In the genomic region with DNA sequence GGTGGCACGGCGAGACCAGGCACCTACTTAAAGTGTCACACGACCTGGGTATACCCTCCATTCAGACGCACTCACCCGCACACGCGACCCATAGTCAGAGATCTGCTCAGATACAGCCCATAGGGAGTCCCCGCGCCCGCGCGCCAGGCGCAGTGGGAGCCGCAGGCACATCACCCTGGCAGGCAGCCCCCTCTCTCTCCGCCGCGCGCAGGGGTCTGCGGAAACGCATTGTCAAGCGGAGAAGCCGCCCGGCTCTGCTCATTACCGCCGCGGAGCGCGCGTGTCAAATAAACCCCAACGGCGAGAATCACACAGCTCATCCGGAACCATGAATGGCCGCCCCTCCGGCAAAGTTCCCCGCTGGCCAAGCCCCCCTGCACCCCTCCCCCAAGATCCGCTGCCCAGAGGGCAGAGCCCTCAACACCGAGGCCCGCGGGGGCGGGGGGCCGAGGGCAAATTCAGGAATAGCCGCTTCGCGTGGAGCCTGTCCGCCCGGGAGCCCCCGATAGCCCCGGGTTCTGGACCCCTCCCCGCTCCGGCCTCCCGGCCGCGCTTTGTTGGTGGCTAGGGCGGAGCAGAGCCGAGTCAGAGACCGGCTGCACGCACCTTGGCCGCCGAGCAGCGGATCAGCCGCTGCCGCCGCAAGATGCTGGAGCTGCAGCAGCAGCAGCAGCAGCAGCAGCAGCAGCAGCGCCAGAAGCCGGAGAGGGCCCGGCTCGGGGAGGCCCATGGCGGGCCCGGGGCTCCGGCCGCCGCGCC, we compare ENCODE assay signal across 9 cellular contexts. TPM values are rescaled to one million over a fixed set of nuclear protein-coding genes. Genes with fewer than 3 reads are reported as not detected.
A peak's percentile ranks its signal among the peaks of the same experiment; 100 is the strongest.
DNase-seq lines count a peak whose midpoint lies in the region; ATAC-seq, FAIRE-seq and TF ChIP-seq lines count a peak whose summit lies in the region.
"Had no signal": no experiment of that assay in that cellular context is flagged by ENCODE, and none has a peak within 500 bp of the region (broad histone marks: within the 10 kb centered on the region; RNA-seq: fewer than 3 reads in every experiment).

No MANE protein-coding gene starts in this region.

- intact Hi-C loops in thyroid gland (cut with DNase I) = no loop called here

- TF ChIP-seq CTCF in neural cell (IDR thresholded peaks at IDR 0.05; ENCODE audit: poor library complexity, severe bottlenecking) (no peak), thyroid gland (IDR thresholded peaks at IDR 0.05) (no peak)

- peak; percentile 54; the same call in 1 of the 2 replicates for TF ChIP-seq POLR2A in GM12892 (IDR thresholded peaks at IDR 0.05; ENCODE audit: low read depth, low read length)
- no peak for TF ChIP-seq POLR2A in thyroid gland (IDR thresholded peaks at IDR 0.05)

- H3K27ac ChIP-seq in esophagus (ENCODE audit: low read depth in 2 of 2, low read length in 1 of 2) = peak overlapping the region; percentile 50 to 76
- peak overlapping the region; percentile 89 for H3K27ac ChIP-seq in neural cell (ENCODE audit: low read length)
- peak overlapping the region in 1 of 3 donors; percentile 69 for H3K27ac ChIP-seq in thyroid gland

- peaks cover 5 to 17% of the 10 kb centered on the region in 2 donors for H3K4me1 ChIP-seq in esophagus (ENCODE audit: control insufficient read depth in 2 of 2, insufficient read depth in 2 of 2, low read length in 1 of 2)
- H3K4me1 ChIP-seq in thyroid gland = peaks cover 25 to 30% of the 10 kb centered on the region in 2 donors

- H3K36me3 ChIP-seq in esophagus (ENCODE audit: control insufficient read depth in 2 of 2, insufficient read depth in 2 of 2, low read length in 1 of 2) (peaks cover 0 to 3% of the 10 kb centered on the region in 2 donors), neural cell (ENCODE audit: insufficient read depth, low read length) (peaks cover 15% of the 10 kb centered on the region), thyroid gland (no peaks in the 10 kb centered on the region)

- 0% methylated on average over 68 to 73 of the region's 73 CpGs for WGBS in esophagus, 2 donors
- 0% methylated on average over 5 to 11 of the region's 73 CpGs for WGBS in thyroid gland, 2 donors

- no peaks in the 10 kb centered on the region for H3F3A ChIP-seq in neural cell (ENCODE audit: insufficient read depth, low read length, poor library complexity, severe bottlenecking)

- H3K9me3 ChIP-seq in esophagus (ENCODE audit: control insufficient read depth in 2 of 2, insufficient read depth in 1 of 2, low read depth in 1 of 2, low read length in 1 of 2) (no peaks in the 10 kb centered on the region), neural cell (ENCODE audit: low read length) (no peaks in the 10 kb centered on the region), thyroid gland (no peaks in the 10 kb centered on the region)

- H4K20me1 ChIP-seq in neural cell (ENCODE audit: insufficient read depth) = peaks cover 23% of the 10 kb centered on the region

- TF ChIP-seq RAD21 in neural cell (conservative IDR thresholded peaks at IDR 0.05) = no peak

- FAIRE-seq in GM12892 (lab: Jason Lieb, UNC) = peak; percentile 53
- FAIRE-seq: frontal cortex had no signal

- H3K79me2 ChIP-seq in neural cell (replicated peaks; ENCODE audit: insufficient read depth, low read length) = peaks cover 37% of the 10 kb centered on the region

- ATAC-seq in HG02798 (IDR thresholded peaks at IDR 0.05; ENCODE audit: poor library complexity, unreplicated experiment) = peak; percentile 3
- ATAC-seq in HG03520 (IDR thresholded peaks at IDR 0.05; ENCODE audit: unreplicated experiment) = no peak

- DNase-seq in GM12892 (ENCODE audit: insufficient read length) = no peak
- peak; percentile 34 for DNase-seq in NCI-H748 treated with DMSO at 0.1 percent for 48 hours (lab: John Stamatoyannopoulos, UW)
- DNase-seq in activated CD8-positive, alpha-beta memory T cell treated with anti-CD3 and anti-CD28 coated beads, Interleukin-2, amount 50 U/mL, for 1 hour (ENCODE audit: extremely low read depth) = peak; percentile 5
- peak; percentile 37 to 42 for DNase-seq in thyroid gland

- no peaks in the 10 kb centered on the region for H3K27me3 ChIP-seq in esophagus (ENCODE audit: control insufficient read depth in 1 of 2, insufficient read depth in 2 of 2, low read length in 2 of 2)
- no peaks in the 10 kb centered on the region for H3K27me3 ChIP-seq in neural cell (ENCODE audit: insufficient read depth, low read depth, low read length)
- no peaks in the 10 kb centered on the region for H3K27me3 ChIP-seq in thyroid gland

- peak overlapping the region; percentile 99 for H3K9ac ChIP-seq in neural cell (ENCODE audit: low read length)

- H2AFZ ChIP-seq in neural cell (ENCODE audit: low read depth, low read length) = peak overlapping the region; percentile 46

- peak overlapping the region; percentile 87 for H3K4me2 ChIP-seq in neural cell (ENCODE audit: low read length)

- H3K9me2 ChIP-seq in neural cell (ENCODE audit: insufficient read depth, low read length) = no peaks in the 10 kb centered on the region

- H3K4me3 ChIP-seq in esophagus (ENCODE audit: low read depth in 1 of 2, low read length in 2 of 2) = peak overlapping the region; percentile 63 to 80
- H3K4me3 ChIP-seq in neural cell (ENCODE audit: low read length) = peak overlapping the region; percentile 89
- H3K4me3 ChIP-seq in thyroid gland (replicated peaks in 1 of 3) = peak overlapping the region; percentile 63 to 89 (median 78)

- no peak for TF ChIP-seq EP300 in neural cell (conservative IDR thresholded peaks at IDR 0.05; ENCODE audit: poor library complexity, severe bottlenecking)

TF ChIP-seq in neural cell, 6 proteins besides CTCF, POLR2A, EP300 and RAD21:
- TF ChIP-seq MXI1 (conservative IDR thresholded peaks at IDR 0.05; ENCODE audit: poor library complexity, severe bottlenecking) (no peak), REST (IDR thresholded peaks at IDR 0.05; ENCODE audit: borderline replicate concordance) (peak; percentile 57), SMC3 (conservative IDR thresholded peaks at IDR 0.05; ENCODE audit: poor library complexity) (peak; percentile 19), TAF1 (IDR thresholded peaks at IDR 0.05; ENCODE audit: low read depth) (no peak), POLR2AphosphoS5 (IDR thresholded peaks at IDR 0.05) (peak; percentile 67), EZH2 (IDR thresholded peaks at IDR 0.05; ENCODE audit: borderline replicate concordance, insufficient read depth, low read length, poor library complexity, severe bottlenecking) (no peak)

RNA-seq across cellular contexts. Expression of gene LRP8, which starts 0.5 kb away (rescaled TPM):
- polyA plus RNA-seq in GM12892 (2012; ENCODE audit: missing spikeins) = 16.3 TPM
- polyA plus RNA-seq in esophagus (1 to 10 TPM; 2.7 to 6.9 TPM), neural cell (65.8 TPM in 2 replicates)
- 97.9 and 112 TPM in 2 replicates for polyA minus RNA-seq in neural cell
- 100 to 1,000 TPM in 3 of 4 donors, 10 to 100 TPM in 1; 92.8 to 200 (median 143) TPM for total RNA-seq in thyroid gland
